In genomic region chr1:232062967-232063366, GRCh38 we compare ENCODE assay signal across 1 cellular context.
TF ChIP-seq lines count a peak whose summit lies in the region.

No MANE protein-coding gene starts in this region.

TF ChIP-seq in IMR-90, 13 proteins besides CTCF, POLR2A, EP300 and RAD21 (continued from another document):
- TF ChIP-seq USF2 (IDR thresholded peaks at IDR 0.05; ENCODE audit: low read depth, low read length) = no peak
- TF ChIP-seq CEBPB (IDR thresholded peaks at IDR 0.05; ENCODE audit: low read depth, low read length) = no peak
- no peak for TF ChIP-seq SMC3 (IDR thresholded peaks at IDR 0.05; ENCODE audit: low read depth, low read length)
- TF ChIP-seq FOS (IDR thresholded peaks at IDR 0.05; ENCODE audit: low read depth, low read length) = no peak
- TF ChIP-seq MAZ (IDR thresholded peaks at IDR 0.05; ENCODE audit: borderline replicate concordance, low read depth, low read length) = no peak
- TF ChIP-seq MAFK (IDR thresholded peaks at IDR 0.05; ENCODE audit: low read depth, low read length) = no peak
- TF ChIP-seq ELK1 (IDR thresholded peaks at IDR 0.05; ENCODE audit: borderline replicate concordance, low read depth, low read length) = no peak
- TF ChIP-seq RFX5 (IDR thresholded peaks at IDR 0.05; ENCODE audit: low read depth, low read length) = no peak
- no peak for TF ChIP-seq BHLHE40 (IDR thresholded peaks at IDR 0.05; ENCODE audit: low read depth, low read length)
- no peak for TF ChIP-seq RCOR1 (IDR thresholded peaks at IDR 0.05; ENCODE audit: insufficient replicate concordance, low read length)
- TF ChIP-seq MXI1 (IDR thresholded peaks at IDR 0.05; ENCODE audit: borderline replicate concordance, low read depth, low read length) = no peak
